In genomic region chr16:85569615-85570212, GRCh38 we compare ENCODE assay signal across 8 cellular contexts. TPM values are rescaled to one million over a fixed set of nuclear protein-coding genes. Genes with fewer than 3 reads are reported as not detected.
DNase-seq lines count a peak whose midpoint lies in the region; ATAC-seq and TF ChIP-seq lines count a peak whose summit lies in the region.

No MANE protein-coding gene starts in this region.

- TF ChIP-seq CTCF in gastrocnemius medialis (IDR thresholded peaks at IDR 0.05 in 4 of 5, conservative IDR thresholded peaks at IDR 0.05 in 1 of 5), result no peak

- DNase-seq in GF-D8 (lab: John Stamatoyannopoulos, UW) (peak; percentile 88), RPMI7951 (ENCODE audit: low read depth) (peak; percentile 90), gastrocnemius medialis (no peak), NCI-H526 treated with DMSO at 0.1 percent for 48 hours (lab: John Stamatoyannopoulos, UW) (no peak), NCI-H2227 treated with DMSO at 0.1 percent for 48 hours (lab: John Stamatoyannopoulos, UW) (no peak)
- DNase-seq in central memory CD4-positive, alpha-beta T cell, result peak; percentile 27

- no peak for TF ChIP-seq POLR2A in gastrocnemius medialis (IDR thresholded peaks at IDR 0.05)

- intact Hi-C loops in gastrocnemius medialis (cut with DNase I; ENCODE audit: low total_unique reads), result no loop called here

- no peaks in the 10 kb centered on the region for H3K27me3 ChIP-seq in gastrocnemius medialis

- ATAC-seq in GM21360 (IDR thresholded peaks at IDR 0.05; ENCODE audit: unreplicated experiment) (peak; percentile 43), HG03571 (IDR thresholded peaks at IDR 0.05; ENCODE audit: unreplicated experiment) (peak; percentile 52), gastrocnemius medialis (peak in 1 of 2 donors; percentile 32)

- H3K27ac ChIP-seq in gastrocnemius medialis, result peak overlapping the region in 3 of 4 donors; percentile 20 to 55 (median 33)

- H3K36me3 ChIP-seq in gastrocnemius medialis, result no peaks in the 10 kb centered on the region

- peaks cover 24 to 31% of the 10 kb centered on the region in 2 donors for H3K4me1 ChIP-seq in gastrocnemius medialis

- in situ Hi-C loops in gastrocnemius medialis (cut with MboI; ENCODE audit: low sequenced_read_pairs in 4 of 4), result no loop called here

- H3K9me3 ChIP-seq in gastrocnemius medialis, result no peaks in the 10 kb centered on the region

- H3K4me3 ChIP-seq in gastrocnemius medialis, result no peak overlapping the region

RNA-seq across cellular contexts. Expression of gene GSE1, which starts 43.4 kb away (rescaled TPM):
- 7.0 and 10.1 TPM in 2 replicates for total RNA-seq in RPMI7951 (2014; rRNA removed; shearing (Covaris generic))
- 10 to 100 TPM; 45.1 to 89.3 (median 71.3) TPM for total RNA-seq in gastrocnemius medialis

Comparison
In these comparisons a context has a peak if more than half of its experiments do, and no peak if none do; other contexts are left out.
1. DNase-seq: peak in GF-D8 (single experiment), RPMI7951 (single experiment) and central memory CD4-positive, alpha-beta T cell (single experiment); none in gastrocnemius medialis (0 of 2), NCI-H526 treated with DMSO at 0.1 percent for 48 hours (single experiment) and NCI-H2227 treated with DMSO at 0.1 percent for 48 hours (single experiment).